ENCODE assay signal across 22 cellular contexts in genomic region chr1:113647121-113647520, GRCh38.
DNase-seq lines count a peak whose midpoint lies in the region; ATAC-seq and TF ChIP-seq lines count a peak whose summit lies in the region.
"Had no signal": no experiment of that assay in that cellular context is flagged by ENCODE, and none has a peak within 500 bp of the region (broad histone marks: within the 10 kb centered on the region; RNA-seq: fewer than 3 reads in every experiment).

No MANE protein-coding gene starts in this region.

- no peak overlapping the region for H2BK15ac ChIP-seq in IMR-90 (ENCODE audit: low read depth, low read length)

- POLR2A ChIA-PET in IMR-90 (lab: Charles Lee; ENCODE audit: unreplicated experiment) = no interaction called here

- H3K27me3 Mint-ChIP-seq in nephron progenitor cell (ENCODE audit: low read depth, poor library complexity) = no peaks in the 10 kb centered on the region
- no peaks in the 10 kb centered on the region for H3K27me3 Mint-ChIP-seq in activated CD8-positive, alpha-beta memory T cell treated with anti-CD3 and anti-CD28 coated beads, Interleukin-2, amount 10 ng/mL, durations not matched to agents 7 days and 5 days
- H3K27me3 Mint-ChIP-seq: CD4-positive, alpha-beta T cell had no signal

- no peaks in the 10 kb centered on the region for H3K4me1 Mint-ChIP-seq in nephron progenitor cell
- no peaks in the 10 kb centered on the region for H3K4me1 Mint-ChIP-seq in activated CD8-positive, alpha-beta memory T cell treated with anti-CD3 and anti-CD28 coated beads, Interleukin-2, amount 10 ng/mL, durations not matched to agents 7 days and 5 days
- H3K4me1 Mint-ChIP-seq: GM23338 had no signal

- peak; percentile 34 for DNase-seq in EH (ENCODE audit: low read depth)
- DNase-seq in IMR-90 = peak; percentile 73
- peak; percentile 23 for DNase-seq in astrocyte of the cerebellum (ENCODE audit: low read depth)
- DNase-seq in nephron progenitor cell = no peak
- DNase-seq in activated CD8-positive, alpha-beta memory T cell treated with anti-CD3 and anti-CD28 coated beads, Interleukin-2, amount 10 ng/mL, durations not matched to agents 7 days and 5 days = no peak
- DNase-seq: Caco-2; CD4-positive, alpha-beta T cell; DND-41; HCEC 1CT; Kasumi-1; MM.1S; NCI-H1048; NCI-H1417 treated with DMSO at 0.1 percent for 48 hours; NCI-H187; NCI-H446 treated with DMSO at 0.1 percent for 48 hours; NCI-H526 treated with DMSO at 0.1 percent for 48 hours; OCI-M1; SJCRH30 had no signal

- H3K9me3 Mint-ChIP-seq in nephron progenitor cell = no peaks in the 10 kb centered on the region
- no peaks in the 10 kb centered on the region for H3K9me3 Mint-ChIP-seq in activated CD8-positive, alpha-beta memory T cell treated with anti-CD3 and anti-CD28 coated beads, Interleukin-2, amount 10 ng/mL, durations not matched to agents 7 days and 5 days (ENCODE audit: low read depth)
- H3K9me3 Mint-ChIP-seq: CD4-positive, alpha-beta T cell; GM23338 had no signal

- no peak overlapping the region for H2BK5ac ChIP-seq in IMR-90 (ENCODE audit: low read depth, low read length, poor library complexity, severe bottlenecking)

- H3K4me3 ChIP-seq in IMR-90 (ENCODE audit: insufficient read depth, low read depth, low read length) = no peak overlapping the region
- H3K4me3 ChIP-seq in astrocyte of the cerebellum (ENCODE audit: low read depth, low read length) = no peak overlapping the region
- H3K4me3 ChIP-seq: BLaER1, GM23338, SJCRH30 had no signal

- H3K27me3 ChIP-seq in IMR-90 (ENCODE audit: control insufficient read depth, insufficient read depth, low read length) = no peaks in the 10 kb centered on the region
- H3K27me3 ChIP-seq: BLaER1, SJCRH30 had no signal

- intact Hi-C loops in IMR-90 (cut with micrococcal nuclease) = no loop called here

- H2AK5ac ChIP-seq in IMR-90 (ENCODE audit: low read depth, low read length) = no peak overlapping the region

- TF ChIP-seq CTCF in IMR-90 (conservative IDR thresholded peaks at IDR 0.05; ENCODE audit: low read depth, low read length) (no peak), astrocyte of the cerebellum (IDR thresholded peaks at IDR 0.05; ENCODE audit: low read depth, low read length, missing control alignments) (no peak), nephron progenitor cell (IDR thresholded peaks at IDR 0.05) (no peak)

- no peak overlapping the region for H2BK120ac ChIP-seq in IMR-90 (ENCODE audit: low read depth, low read length)

- TF ChIP-seq POLR2A in IMR-90 (IDR thresholded peaks at IDR 0.05; ENCODE audit: low read depth, low read length) = no peak

- H3K4me3 Mint-ChIP-seq in nephron progenitor cell = no peak overlapping the region
- no peak overlapping the region for H3K4me3 Mint-ChIP-seq in activated CD8-positive, alpha-beta memory T cell treated with anti-CD3 and anti-CD28 coated beads, Interleukin-2, amount 10 ng/mL, durations not matched to agents 7 days and 5 days
- H3K4me3 Mint-ChIP-seq: CD4-positive, alpha-beta T cell; GM23338 had no signal

- no peak overlapping the region for H3K9ac ChIP-seq in IMR-90 (ENCODE audit: low read depth, low read length)
- H3K9ac ChIP-seq: BLaER1 had no signal

- no peak overlapping the region; the same call in 1 of the 2 replicates for H3K14ac ChIP-seq in IMR-90 (replicated peaks; ENCODE audit: low read depth, low read length)

- no peak overlapping the region for H3K23ac ChIP-seq in IMR-90 (ENCODE audit: low read depth, low read length)

- no TSS peak for BruUV-seq in IMR-90 (replicated peaks; lab: Mats Ljungman, UMichigan)

- no peak overlapping the region for H2AFZ ChIP-seq in IMR-90 (replicated peaks; ENCODE audit: low read length, poor library complexity)
- H2AFZ ChIP-seq: GM23338 had no signal

- H3K9me1 ChIP-seq in IMR-90 (ENCODE audit: insufficient read depth, low read length) = peaks cover 2% of the 10 kb centered on the region; the same call in 1 of the 2 replicates

- WGBS in IMR-90 (ENCODE audit: extremely low coverage in 2 of 2, insufficient read length in 1 of 2), 2 experiments = 86% methylated on average over 1 of the region's 1 CpG; no CpG with 5 or more reads in 1 of the 2 experiments

- dilution Hi-C loops in IMR-90 (cut with HindIII; ENCODE audit: low sequenced_read_pairs, unreplicated experiment) = no loop called here

- CTCF ChIA-PET in IMR-90 (lab: Yijun Ruan, JAX) = no interaction called here
- CTCF ChIA-PET in activated CD8-positive, alpha-beta memory T cell treated with anti-CD3 and anti-CD28 coated beads, Interleukin-2, amount 10 ng/mL, durations not matched to agents 7 days and 5 days (lab: Charles Lee) = no interaction called here

- no peaks in the 10 kb centered on the region for H3K9me3 ChIP-seq in IMR-90 (ENCODE audit: control insufficient read depth, insufficient read depth, low read length)
- H3K9me3 ChIP-seq: BLaER1, Caco-2, SJCRH30 had no signal

- H3K27ac Mint-ChIP-seq in nephron progenitor cell = peak overlapping the region; percentile 1
- H3K27ac Mint-ChIP-seq in activated CD8-positive, alpha-beta memory T cell treated with anti-CD3 and anti-CD28 coated beads, Interleukin-2, amount 10 ng/mL, durations not matched to agents 7 days and 5 days = no peak overlapping the region
- H3K27ac Mint-ChIP-seq: CD4-positive, alpha-beta T cell; GM23338 had no signal

- 0 out of 4 replicates have a peak, but pooled peaks cover 0 to under 1% of the 10 kb centered on the region in 2 experiments for H3K79me1 ChIP-seq in IMR-90 (ENCODE audit: low read depth in 1 of 2, low read length in 2 of 2)

- 0 out of 2 replicates have a peak, but pooled peaks cover 2% of the 10 kb centered on the region for H3K4me1 ChIP-seq in IMR-90 (ENCODE audit: control insufficient read depth, insufficient read depth, low read length)
- H3K4me1 ChIP-seq: Caco-2, SJCRH30 had no signal

- no peaks in the 10 kb centered on the region for H4K20me1 ChIP-seq in IMR-90 (ENCODE audit: insufficient read depth, low read length)
- H4K20me1 ChIP-seq: BLaER1 had no signal

- H3K18ac ChIP-seq in IMR-90 (ENCODE audit: low read depth, low read length) = no peak overlapping the region

- H2BK20ac ChIP-seq in IMR-90 (ENCODE audit: low read depth, low read length) = no peak overlapping the region

- no peak overlapping the region for H2AK9ac ChIP-seq in IMR-90 (replicated peaks; ENCODE audit: low read depth, low read length, poor library complexity)

- H3K4me2 ChIP-seq in IMR-90 (ENCODE audit: low read depth, low read length) = no peak overlapping the region
- H3K4me2 ChIP-seq: BLaER1, GM23338 had no signal

- H4K91ac ChIP-seq in IMR-90 (ENCODE audit: insufficient read depth, low read depth, low read length) = no peak overlapping the region

- H4K8ac ChIP-seq in IMR-90 (ENCODE audit: low read depth in 2 of 2, low read length in 2 of 2) = no peak overlapping the region

- no peak for TF ChIP-seq RAD21 in IMR-90 (IDR thresholded peaks at IDR 0.05; ENCODE audit: low read length)

- H4K5ac ChIP-seq in IMR-90 (ENCODE audit: low read depth, low read length) = no peak overlapping the region

- peak; percentile 74 for ATAC-seq in IMR-90 (ENCODE audit: low read depth)
- ATAC-seq in activated CD8-positive, alpha-beta memory T cell treated with anti-CD3 and anti-CD28 coated beads, Interleukin-2, amount 10 ng/mL, durations not matched to agents 7 days and 5 days = no peak
- ATAC-seq in HG03520 (IDR thresholded peaks at IDR 0.05; ENCODE audit: unreplicated experiment) = no peak
- no peak for ATAC-seq in GM19397 (IDR thresholded peaks at IDR 0.05; ENCODE audit: unreplicated experiment)
- ATAC-seq: GM23338 had no signal

- no peak overlapping the region for H3K4ac ChIP-seq in IMR-90 (ENCODE audit: low read depth, low read length)

- H3K56ac ChIP-seq in IMR-90 (ENCODE audit: extremely low read depth, insufficient read depth, low read length) = no peak overlapping the region

- H3K36me3 Mint-ChIP-seq in nephron progenitor cell (ENCODE audit: low read depth) = peaks cover 4% of the 10 kb centered on the region
- no peaks in the 10 kb centered on the region for H3K36me3 Mint-ChIP-seq in activated CD8-positive, alpha-beta memory T cell treated with anti-CD3 and anti-CD28 coated beads, Interleukin-2, amount 10 ng/mL, durations not matched to agents 7 days and 5 days

- in situ Hi-C loops in IMR-90 (cut with MboI; ENCODE audit: low sequenced_read_pairs) (no loop called here), astrocyte of the cerebellum (cut with HindIII; ENCODE audit: low sequenced_read_pairs) (no loop called here)

- H3K27ac ChIP-seq in IMR-90 (ENCODE audit: insufficient read depth, low read length) = no peak overlapping the region
- H3K27ac ChIP-seq: BLaER1, SJCRH30 had no signal

- peaks cover 2% of the 10 kb centered on the region for H3K36me3 ChIP-seq in IMR-90 (ENCODE audit: control insufficient read depth, insufficient read depth, low read length)
- H3K36me3 ChIP-seq: SJCRH30 had no signal

TF ChIP-seq in IMR-90, 13 proteins besides CTCF, POLR2A, EP300 and RAD21:
- TF ChIP-seq CEBPB (IDR thresholded peaks at IDR 0.05; ENCODE audit: low read depth, low read length) (0 out of 2 replicates have a peak, but pooled peaks have one; percentile 24), ELK1 (IDR thresholded peaks at IDR 0.05; ENCODE audit: borderline replicate concordance, low read depth, low read length) (no peak), CHD1 (IDR thresholded peaks at IDR 0.05; ENCODE audit: low read depth, low read length) (no peak), MAZ (IDR thresholded peaks at IDR 0.05; ENCODE audit: borderline replicate concordance, low read depth, low read length) (no peak), FOS (IDR thresholded peaks at IDR 0.05; ENCODE audit: low read depth, low read length) (no peak)

Comparison
In these comparisons a context has a peak if more than half of its experiments do, and no peak if none do; other contexts are left out.
1. DNase-seq: peak in EH (single experiment), IMR-90 (single experiment) and astrocyte of the cerebellum (single experiment); none in nephron progenitor cell (single experiment) and activated CD8-positive, alpha-beta memory T cell treated with anti-CD3 and anti-CD28 coated beads, Interleukin-2, amount 10 ng/mL, durations not matched to agents 7 days and 5 days (single experiment).